In genomic region chr13:48142437-48142836, GRCh38 we compare ENCODE assay signal across 9 cellular contexts. TPM values are rescaled to one million over a fixed set of nuclear protein-coding genes. Genes with fewer than 3 reads are reported as not detected.
DNase-seq lines count a peak whose midpoint lies in the region; ATAC-seq, FAIRE-seq and TF ChIP-seq lines count a peak whose summit lies in the region.
"Had no signal": no experiment of that assay in that cellular context is flagged by ENCODE, and none has a peak within 500 bp of the region (broad histone marks: within the 10 kb centered on the region; RNA-seq: fewer than 3 reads in every experiment).

No MANE protein-coding gene starts in this region.

- DNase-seq in KBM-7 (peak; percentile 58), lung microvascular endothelial cell (ENCODE audit: low read depth in 2 of 2) (peak; percentile 40 to 94), kidney (no peak), activated gamma-delta T cell (lab: John Stamatoyannopoulos, UW) (no peak), adrenal gland (no peak)
- no peak for DNase-seq in effector CD8-positive, alpha-beta T cell (lab: John Stamatoyannopoulos, UW)
- DNase-seq: islet precursor cell had no signal

- TF ChIP-seq CTCF in kidney (IDR thresholded peaks at IDR 0.05; ENCODE audit: borderline replicate concordance, extremely low read depth, insufficient read depth) (no peak), adrenal gland (IDR thresholded peaks at IDR 0.05) (no peak)

- H3K27ac ChIP-seq in kidney (ENCODE audit: low read depth in 2 of 2, low read length in 2 of 2) (no peak overlapping the region), adrenal gland (peak overlapping the region in 1 of 5 donors; percentile 3)

- no peaks in the 10 kb centered on the region for H3K27me3 ChIP-seq in adrenal gland

- H3K4me3 ChIP-seq in kidney (ENCODE audit: low read length in 2 of 2) (no peak overlapping the region), adrenal gland (no peak overlapping the region)

- H3K9me3 ChIP-seq in kidney (ENCODE audit: control insufficient read depth in 1 of 2, low read length in 2 of 2) (no peaks in the 10 kb centered on the region), adrenal gland (replicated peaks in 1 of 3) (no peaks in the 10 kb centered on the region)

- no peaks in the 10 kb centered on the region for H3K36me3 ChIP-seq in kidney (ENCODE audit: control insufficient read depth in 1 of 2, insufficient read depth in 2 of 2, low read length in 2 of 2)
- H3K36me3 ChIP-seq in adrenal gland (replicated peaks in 1 of 2) = no peaks in the 10 kb centered on the region

- no peak overlapping the region for H3K9ac ChIP-seq in kidney (ENCODE audit: low read length in 2 of 2)

- WGBS in adrenal gland, 4 donors = 64 to 78% (median 76%) methylated on average over 3 of the region's 3 CpGs

- TF ChIP-seq POLR2A in adrenal gland (IDR thresholded peaks at IDR 0.05) = no peak

- H3K4me1 ChIP-seq in kidney (ENCODE audit: control insufficient read depth in 1 of 2, insufficient read depth in 1 of 2, low read depth in 1 of 2, low read length in 2 of 2) (peaks cover 2 to 4% of the 10 kb centered on the region in 2 donors), adrenal gland (replicated peaks in 1 of 2) (peaks cover 0 to 14% of the 10 kb centered on the region in 2 donors)

- in situ Hi-C loops in KBM-7 (cut with MboI; ENCODE audit: low pct_unique_long_range_greater_than_20kb, low sequenced_read_pairs) = no loop called here

- ATAC-seq in GM18867 (IDR thresholded peaks at IDR 0.05; ENCODE audit: unreplicated experiment) (peak; percentile 95), HG02678 (IDR thresholded peaks at IDR 0.05; ENCODE audit: unreplicated experiment) (peak; percentile 84)

- intact Hi-C loops in kidney (cut with DNase I) = no loop called here
- intact Hi-C loops in adrenal gland (cut with DNase I) = no loop called here

- FAIRE-seq in kidney (lab: Jason Lieb, UNC) = no peak

RNA-seq across cellular contexts. Expression of gene MED4, which starts 47.5 kb away (rescaled TPM):
- 21.8 and 27.8 TPM in 2 replicates for total RNA-seq in lung microvascular endothelial cell
- 50.8 TPM for total RNA-seq in kidney
- polyA plus RNA-seq in kidney (ENCODE audit: insufficient read depth, low read depth, low replicate concordance) = 54.3 TPM
- 10 to 100 TPM; 12.9 to 47.7 (median 36.7) TPM for total RNA-seq in adrenal gland
- 10 to 100 TPM; 33.5 to 93.1 (median 45.7) TPM for polyA plus RNA-seq in adrenal gland

Comparison
In these comparisons a context has a peak if more than half of its experiments do, and no peak if none do; other contexts are left out.
1. DNase-seq: peak in KBM-7 (single experiment) and lung microvascular endothelial cell (2 of 2); none in effector CD8-positive, alpha-beta T cell (single experiment), kidney (single experiment), activated gamma-delta T cell (single experiment) and adrenal gland (0 of 7).